Comparison of ENCODE assay signal across 8 cellular contexts in genomic region chr11:33040127-33040861, GRCh38. TPM values are rescaled to one million over a fixed set of nuclear protein-coding genes. Genes with fewer than 3 reads are reported as not detected.
DNase-seq lines count a peak whose midpoint lies in the region; ATAC-seq, FAIRE-seq and TF ChIP-seq lines count a peak whose summit lies in the region.

No MANE protein-coding gene starts in this region.

- H3K4me3 ChIP-seq in Panc1 (ENCODE audit: low read depth in 2 of 2, low read length in 2 of 2) (peak overlapping the region; percentile 74 to 86), astrocyte (ENCODE audit: insufficient read depth, low read depth, low read length) (peak overlapping the region; percentile 82)

- peaks cover 21% of the 10 kb centered on the region for H3K79me2 ChIP-seq in astrocyte (ENCODE audit: insufficient read depth, low read length)

- H3K4me2 ChIP-seq in astrocyte (ENCODE audit: low read length): peak overlapping the region; percentile 96

- peak overlapping the region; percentile 90 for H3K4me3 Mint-ChIP-seq in astrocyte (ENCODE audit: unreplicated experiment)
- H3K4me3 Mint-ChIP-seq in immature natural killer cell: peak overlapping the region; percentile 88 to 96 (median 95)

- H4K20me1 ChIP-seq in astrocyte (ENCODE audit: insufficient read depth, low read length): no peaks in the 10 kb centered on the region

- no peak for TF ChIP-seq CTCF in 22Rv1 (IDR thresholded peaks at IDR 0.05)
- no peak for TF ChIP-seq CTCF in Panc1 (IDR thresholded peaks at IDR 0.05)
- TF ChIP-seq CTCF in astrocyte (IDR thresholded peaks at IDR 0.05; ENCODE audit: insufficient read depth, low read depth, low read length): no peak

- H3K27me3 Mint-ChIP-seq in astrocyte (ENCODE audit: low read depth, unreplicated experiment) (no peaks in the 10 kb centered on the region), immature natural killer cell (ENCODE audit: low read depth in 3 of 3) (peaks cover 0 to 7% (median 0%) of the 10 kb centered on the region in 3 donors)

- POLR2A ChIA-PET in Panc1 (lab: Charles Lee): interaction anchor here (0.6 to 0.7 kb wide), 3 partner anchors 121 to 664 kb away, joined by 3 to 9 read pairs (median 4); no protein-coding TSS in a partner anchor

- H3K4me1 Mint-ChIP-seq in astrocyte (ENCODE audit: low read depth, unreplicated experiment) (peaks cover 8% of the 10 kb centered on the region), immature natural killer cell (peaks cover 14 to 16% of the 10 kb centered on the region in 2 donors)

- in situ Hi-C loops in Panc1 (cut with HindIII; ENCODE audit: low pct_unique_long_range_greater_than_20kb, low sequenced_read_pairs): no loop called here

- H3K36me3 ChIP-seq in Panc1 (ENCODE audit: control insufficient read depth, insufficient read depth, low read length) (0 out of 2 replicates have a peak, but pooled peaks cover 2% of the 10 kb centered on the region), astrocyte (ENCODE audit: insufficient read depth, low read length) (no peaks in the 10 kb centered on the region)

- H3K27me3 ChIP-seq in Panc1 (ENCODE audit: control insufficient read depth, insufficient read depth, low read length): no peaks in the 10 kb centered on the region
- H3K27me3 ChIP-seq in astrocyte (ENCODE audit: insufficient read depth, low read length): no peaks in the 10 kb centered on the region

- peak overlapping the region; percentile 99 for H3K9ac ChIP-seq in astrocyte (ENCODE audit: low read length)

- peaks cover 9% of the 10 kb centered on the region for H3K36me3 Mint-ChIP-seq in astrocyte (ENCODE audit: low read depth, unreplicated experiment)
- H3K36me3 Mint-ChIP-seq in immature natural killer cell: peaks cover 0 to 8% (median 0%) of the 10 kb centered on the region in 3 donors

- H3K4me1 ChIP-seq in Panc1 (ENCODE audit: control insufficient read depth, insufficient read depth, low read length) (peaks cover 9% of the 10 kb centered on the region), astrocyte (ENCODE audit: insufficient read depth, low read length) (peaks cover 23% of the 10 kb centered on the region)

- no TSS peak for BruUV-seq in Panc1 (replicated peaks; lab: Mats Ljungman, UMichigan)

- peak overlapping the region; percentile 86 for H3K27ac Mint-ChIP-seq in astrocyte (ENCODE audit: unreplicated experiment)
- peak overlapping the region; percentile 56 to 88 (median 83) for H3K27ac Mint-ChIP-seq in immature natural killer cell

- no peak for DNase-seq in Panc1 (ENCODE audit: low read depth, low spot score)
- DNase-seq in astrocyte (ENCODE audit: low read depth): peak; percentile 52
- DNase-seq in immature natural killer cell: peak in 2 of 3 donors; percentile 11 to 15
- DNase-seq in stimulated activated CD4-positive, alpha-beta T cell treated with anti-CD3 and anti-CD28 coated beads, Interleukin-2, amount 100 ng/mL, for 48 hours: peak; percentile 26 to 39
- no peak for DNase-seq in occipital lobe (lab: John Stamatoyannopoulos, UW)

- H3K9me3 ChIP-seq in Panc1 (ENCODE audit: control insufficient read depth, insufficient read depth, low read depth, low read length): no peaks in the 10 kb centered on the region
- H3K9me3 ChIP-seq in astrocyte (ENCODE audit: insufficient read depth, low read depth, low read length): no peaks in the 10 kb centered on the region

- H2AFZ ChIP-seq in astrocyte (ENCODE audit: low read depth, low read length): peak overlapping the region; percentile 99

- intact Hi-C loops in Panc1 (cut with micrococcal nuclease; ENCODE audit: unreplicated experiment): no loop called here

- no peaks in the 10 kb centered on the region for H3K9me3 Mint-ChIP-seq in astrocyte (ENCODE audit: unreplicated experiment)
- no peaks in the 10 kb centered on the region for H3K9me3 Mint-ChIP-seq in immature natural killer cell

- no peak for FAIRE-seq in astrocyte (lab: Jason Lieb, UNC)

- CTCF ChIA-PET in Panc1 (lab: Charles Lee): interaction anchor here (0.6 kb wide), 1 partner anchor 788 kb away, joined by 3 read pairs; no protein-coding TSS in a partner anchor

- ATAC-seq in GM18861 (IDR thresholded peaks at IDR 0.05; ENCODE audit: unreplicated experiment) (peak; percentile 1), HG03139 (IDR thresholded peaks at IDR 0.05; ENCODE audit: unreplicated experiment) (peak; percentile 8), Panc1 (peak; percentile 5)

- H3K27ac ChIP-seq in 22Rv1 (peak overlapping the region; percentile 95), Panc1 (ENCODE audit: low read length) (peak overlapping the region; percentile 88), astrocyte (ENCODE audit: low read depth, low read length) (peak overlapping the region; percentile 98)

RNA-seq across cellular contexts. Expression of gene TCP11L1, which starts 0.9 kb away (rescaled TPM):
- total RNA-seq in Panc1 (2021; ENCODE audit: unreplicated experiment): 23.9 TPM
- 11.7 TPM for polyA plus RNA-seq in Panc1 (2012; ENCODE audit: insufficient read length)
- total RNA-seq in astrocyte: 28.8 and 29.7 TPM in 2 replicates
- 1 to 10 TPM; 3.6 to 9.9 (median 6.7) TPM for polyA plus RNA-seq in immature natural killer cell
- 39.8 TPM for total RNA-seq in occipital lobe

RNA-seq across cellular contexts. Expression of gene DEPDC7, which starts 24.6 kb away (rescaled TPM):
- total RNA-seq in Panc1 (2021; ENCODE audit: unreplicated experiment) (7.5 TPM), astrocyte (3.7 and 4.0 TPM in 2 replicates), occipital lobe (3.1 TPM)
- 3.6 TPM for polyA plus RNA-seq in Panc1 (2012; ENCODE audit: insufficient read length)
- polyA plus RNA-seq in immature natural killer cell: 1 to 10 TPM in 2 of 3 donors, under 1 TPM in 1; 0.65 to 1.3 (median 1.3) TPM

Comparison
In these comparisons a context has a peak if more than half of its experiments do, and no peak if none do; other contexts are left out.
1. DNase-seq: peak in astrocyte (single experiment), immature natural killer cell (2 of 3) and stimulated activated CD4-positive, alpha-beta T cell treated with anti-CD3 and anti-CD28 coated beads, Interleukin-2, amount 100 ng/mL, for 48 hours (2 of 2); none in Panc1 (single experiment) and occipital lobe (single experiment).
2. Peak in every context shown above with its lines, with median percentiles within 50 percentile points of each other: H3K27ac ChIP-seq and ATAC-seq.